ENCODE assay signal across 16 cellular contexts in genomic region chrX:118655561-118656246, GRCh38.
A peak's percentile ranks its signal among the peaks of the same experiment; 100 is the strongest.
DNase-seq lines count a peak whose midpoint lies in the region; ATAC-seq, FAIRE-seq and TF ChIP-seq lines count a peak whose summit lies in the region.
"Had no signal": no experiment of that assay in that cellular context is flagged by ENCODE, and none has a peak within 500 bp of the region (broad histone marks: within the 10 kb centered on the region; RNA-seq: fewer than 3 reads in every experiment).

No MANE protein-coding gene starts in this region.

- H3K4me1 Mint-ChIP-seq in activated CD4-positive, alpha-beta T cell treated with anti-CD3 and anti-CD28 coated beads for 36 hours = no peaks in the 10 kb centered on the region

- H3K27ac Mint-ChIP-seq in activated CD4-positive, alpha-beta T cell treated with anti-CD3 and anti-CD28 coated beads for 36 hours = no peak overlapping the region
- H3K27ac Mint-ChIP-seq: endodermal cell had no signal

- no peaks in the 10 kb centered on the region for H3K9me3 Mint-ChIP-seq in activated CD4-positive, alpha-beta T cell treated with anti-CD3 and anti-CD28 coated beads for 36 hours (ENCODE audit: low read depth)

- H3K4me1 ChIP-seq in foreskin keratinocyte = no peaks in the 10 kb centered on the region
- H3K4me1 ChIP-seq: body of pancreas, suprapubic skin had no signal

- no peak overlapping the region for H3K27ac ChIP-seq in foreskin keratinocyte
- H3K27ac ChIP-seq: body of pancreas, neutrophil, suprapubic skin had no signal

- H3K27me3 Mint-ChIP-seq in activated CD4-positive, alpha-beta T cell treated with anti-CD3 and anti-CD28 coated beads for 36 hours = no peaks in the 10 kb centered on the region

- no peak for ATAC-seq in foreskin keratinocyte
- no peak for ATAC-seq in activated CD4-positive, alpha-beta T cell treated with anti-CD3 and anti-CD28 coated beads for 36 hours
- no peak for ATAC-seq in GM18858 (IDR thresholded peaks at IDR 0.05; ENCODE audit: unreplicated experiment)
- ATAC-seq: body of pancreas had no signal

- H3K36me3 Mint-ChIP-seq in activated CD4-positive, alpha-beta T cell treated with anti-CD3 and anti-CD28 coated beads for 36 hours (ENCODE audit: low read depth) = peaks cover 16% of the 10 kb centered on the region

- TF ChIP-seq CTCF in foreskin keratinocyte (conservative IDR thresholded peaks at IDR 0.05) = no peak

- intact Hi-C loops in activated CD4-positive, alpha-beta T cell treated with anti-CD3 and anti-CD28 coated beads for 36 hours (cut with DNase I, micrococcal nuclease) = no loop called here

- no peak overlapping the region for H3K4me3 Mint-ChIP-seq in activated CD4-positive, alpha-beta T cell treated with anti-CD3 and anti-CD28 coated beads for 36 hours
- H3K4me3 Mint-ChIP-seq: endodermal cell had no signal

- peak; percentile 6 for DNase-seq in NCI-H2196 treated with DMSO at 0.1 percent for 48 hours (lab: John Stamatoyannopoulos, UW; ENCODE audit: unreplicated experiment)
- DNase-seq in NCI-H2196 (lab: John Stamatoyannopoulos, UW; ENCODE audit: unreplicated experiment) = no peak
- peak; percentile 41 for DNase-seq in amniotic epithelial cell (ENCODE audit: low read depth)
- DNase-seq in foreskin keratinocyte = peak; percentile 33 to 45
- DNase-seq in urothelium cell line (ENCODE audit: low spot score) = peak; percentile 4
- no peak for DNase-seq in C1 segment of cervical spinal cord (lab: John Stamatoyannopoulos, UW)
- no peak for DNase-seq in activated CD4-positive, alpha-beta T cell treated with anti-CD3 and anti-CD28 coated beads for 36 hours
- DNase-seq: 8988T, body of pancreas, endodermal cell, NCI-H1417, NCI-H526 treated with DMSO at 0.1 percent for 48 hours, T1000 had no signal

- no peaks in the 10 kb centered on the region for H3K27me3 ChIP-seq in foreskin keratinocyte
- H3K27me3 ChIP-seq: body of pancreas, neutrophil, suprapubic skin had no signal

- POLR2A ChIA-PET in activated CD4-positive, alpha-beta T cell treated with anti-CD3 and anti-CD28 coated beads for 36 hours (lab: Charles Lee) = no interaction called here

- no peak for FAIRE-seq in urothelium cell line (lab: Jason Lieb, UNC)

- CTCF ChIA-PET in activated CD4-positive, alpha-beta T cell treated with anti-CD3 and anti-CD28 coated beads for 36 hours (lab: Charles Lee) = no interaction called here

Comparison
In these comparisons a context has a peak if more than half of its experiments do, and no peak if none do; other contexts are left out.
1. DNase-seq: peak in NCI-H2196 treated with DMSO at 0.1 percent for 48 hours (single experiment), amniotic epithelial cell (single experiment), foreskin keratinocyte (2 of 2) and urothelium cell line (single experiment); none in NCI-H2196 (single experiment), C1 segment of cervical spinal cord (0 of 14) and activated CD4-positive, alpha-beta T cell treated with anti-CD3 and anti-CD28 coated beads for 36 hours (single experiment).